Comparison of ENCODE assay signal across 19 cellular contexts in genomic region chr4:3485882-3486555, GRCh38.
DNase-seq lines count a peak whose midpoint lies in the region; ATAC-seq and TF ChIP-seq lines count a peak whose summit lies in the region.
"Had no signal": no experiment of that assay in that cellular context is flagged by ENCODE, and none has a peak within 500 bp of the region (broad histone marks: within the 10 kb centered on the region; RNA-seq: fewer than 3 reads in every experiment).

No MANE protein-coding gene starts in this region.

- peaks cover 8% of the 10 kb centered on the region for H3K4me1 ChIP-seq in RWPE2 (ENCODE audit: insufficient read depth, poor library complexity, severe bottlenecking)
- H3K4me1 ChIP-seq in mucosa of stomach (ENCODE audit: control insufficient read depth, insufficient read depth, low read length): peaks cover 46% of the 10 kb centered on the region

- peak overlapping the region; percentile 33 for H3K4me3 ChIP-seq in RWPE2 (ENCODE audit: severe bottlenecking)
- H3K4me3 ChIP-seq in mucosa of stomach (ENCODE audit: low read length): no peak overlapping the region
- H3K4me3 ChIP-seq: mucosa of descending colon had no signal

- H3K27me3 Mint-ChIP-seq in stimulated activated naive CD8-positive, alpha-beta T cell treated with anti-CD3 and anti-CD28 coated beads, Interleukin-15, amount 100 ng/mL, for 72 hours: peaks cover 88% of the 10 kb centered on the region

- H3K36me3 ChIP-seq in RWPE2 (ENCODE audit: low read depth) (no peaks in the 10 kb centered on the region), mucosa of stomach (ENCODE audit: control insufficient read depth, insufficient read depth, low read length) (no peaks in the 10 kb centered on the region)

- H3K4me3 Mint-ChIP-seq in stimulated activated naive CD8-positive, alpha-beta T cell treated with anti-CD3 and anti-CD28 coated beads, Interleukin-15, amount 100 ng/mL, for 72 hours: peak overlapping the region in 1 of 2 donors; percentile 39
- H3K4me3 Mint-ChIP-seq: activated CD4-positive, alpha-beta memory T cell treated with anti-CD3 and anti-CD28 coated beads, Interleukin-2, amount 10 ng/mL, durations not matched to agents 7 days and 5 days; activated naive CD8-positive, alpha-beta T cell treated with anti-CD3 and anti-CD28 coated beads for 36 hours had no signal

- H3K9me3 ChIP-seq in RWPE2 (ENCODE audit: severe bottlenecking) (no peaks in the 10 kb centered on the region), mucosa of stomach (ENCODE audit: control insufficient read depth, low read length) (no peaks in the 10 kb centered on the region)
- H3K9me3 ChIP-seq: mucosa of descending colon had no signal

- peak; percentile 2 for ATAC-seq in stimulated activated naive CD8-positive, alpha-beta T cell treated with anti-CD3 and anti-CD28 coated beads, Interleukin-15, amount 100 ng/mL, for 72 hours
- ATAC-seq in stimulated activated naive CD8-positive, alpha-beta T cell treated with anti-CD3 and anti-CD28 coated beads, Interleukin-15, Interleukin-2, amounts not matched to agents 100 U/mL and 50 U/mL, for 24 hours: no peak
- ATAC-seq in RWPE2 (ENCODE audit: low read depth): no peak
- ATAC-seq in GM21825 (IDR thresholded peaks at IDR 0.05; ENCODE audit: unreplicated experiment): no peak
- no peak for ATAC-seq in HG03469 (IDR thresholded peaks at IDR 0.05; ENCODE audit: unreplicated experiment)

- peaks cover 28% of the 10 kb centered on the region for H3K4me1 Mint-ChIP-seq in stimulated activated naive CD8-positive, alpha-beta T cell treated with anti-CD3 and anti-CD28 coated beads, Interleukin-15, amount 100 ng/mL, for 72 hours

- H3K27ac Mint-ChIP-seq in stimulated activated naive CD8-positive, alpha-beta T cell treated with anti-CD3 and anti-CD28 coated beads, Interleukin-15, amount 100 ng/mL, for 72 hours: no peak overlapping the region
- H3K27ac Mint-ChIP-seq: activated CD4-positive, alpha-beta memory T cell treated with anti-CD3 and anti-CD28 coated beads, Interleukin-2, amount 10 ng/mL, durations not matched to agents 7 days and 5 days; activated naive CD8-positive, alpha-beta T cell treated with anti-CD3 and anti-CD28 coated beads for 36 hours; CD14-positive monocyte; T-cell had no signal

- H3K9ac ChIP-seq in mucosa of stomach (ENCODE audit: low read length): peak overlapping the region; percentile 62

- H3K27me3 ChIP-seq in RWPE2 (ENCODE audit: insufficient read depth, poor library complexity, severe bottlenecking) (no peaks in the 10 kb centered on the region), mucosa of stomach (ENCODE audit: control insufficient read depth, insufficient read depth, low read length) (peaks cover 13% of the 10 kb centered on the region)

- H3K9me3 Mint-ChIP-seq in stimulated activated naive CD8-positive, alpha-beta T cell treated with anti-CD3 and anti-CD28 coated beads, Interleukin-15, amount 100 ng/mL, for 72 hours: no peaks in the 10 kb centered on the region
- H3K9me3 Mint-ChIP-seq: activated CD4-positive, alpha-beta memory T cell treated with anti-CD3 and anti-CD28 coated beads, Interleukin-2, amount 10 ng/mL, durations not matched to agents 7 days and 5 days; activated naive CD8-positive, alpha-beta T cell treated with anti-CD3 and anti-CD28 coated beads for 36 hours; T-cell had no signal

- TF ChIP-seq CTCF in RWPE2 (IDR thresholded peaks at IDR 0.05; ENCODE audit: poor library complexity, severe bottlenecking): no peak

- H3K27ac ChIP-seq in RWPE2 (ENCODE audit: poor library complexity, severe bottlenecking): peak overlapping the region; percentile 83

- no peak for DNase-seq in stimulated activated naive CD8-positive, alpha-beta T cell treated with anti-CD3 and anti-CD28 coated beads, Interleukin-15, amount 100 ng/mL, for 72 hours
- no peak for DNase-seq in stimulated activated naive CD8-positive, alpha-beta T cell treated with anti-CD3 and anti-CD28 coated beads, Interleukin-15, Interleukin-2, amounts not matched to agents 100 U/mL and 50 U/mL, for 24 hours
- DNase-seq in RWPE2 (ENCODE audit: low spot score) (no peak), NCI-H146 treated with DMSO at 0.1 percent for 48 hours (lab: John Stamatoyannopoulos, UW; ENCODE audit: unreplicated experiment) (no peak)
- DNase-seq: activated CD4-positive, alpha-beta memory T cell treated with anti-CD3 and anti-CD28 coated beads, Interleukin-2, amount 10 ng/mL, durations not matched to agents 7 days and 5 days; activated effector memory CD4-positive, alpha-beta T cell treated with Interleukin-2 at 50 U/mL for 16 hours; activated naive CD8-positive, alpha-beta T cell treated with anti-CD3 and anti-CD28 coated beads for 36 hours; EL; IMR-90; mucosa of descending colon; NCI-H1105 treated with DMSO at 0.1 percent for 48 hours; NCI-H446; NCI-H82; SIG-M5; T-cell had no signal
